10 cellular contexts compared by ENCODE assay signal in genomic region chr10:26391701-26392695, GRCh38. TPM values are rescaled to one million over a fixed set of nuclear protein-coding genes. Genes with fewer than 3 reads are reported as not detected.
DNase-seq lines count a peak whose midpoint lies in the region; ATAC-seq and TF ChIP-seq lines count a peak whose summit lies in the region.
"Had no signal": no experiment of that assay in that cellular context is flagged by ENCODE, and none has a peak within 500 bp of the region (broad histone marks: within the 10 kb centered on the region; RNA-seq: fewer than 3 reads in every experiment).

No MANE protein-coding gene starts in this region.

- 28 to 36% methylated on average over 36 to 51 of the region's 69 CpGs for WGBS in lower leg skin, 2 donors

- H3K27me3 Mint-ChIP-seq in WTC11 (ENCODE audit: low read depth): peaks cover 32% of the 10 kb centered on the region

- no peak for TF ChIP-seq POLR2A in lower leg skin (IDR thresholded peaks at IDR 0.05)

- no peak overlapping the region for H3K27ac Mint-ChIP-seq in WTC11
- H3K27ac Mint-ChIP-seq: activated naive CD4-positive, alpha-beta T cell treated with anti-CD3 and anti-CD28 coated beads, Interleukin-2, amount 50 U/mL, for 72 hours had no signal

- TF ChIP-seq CTCF in WTC11 (IDR thresholded peaks at IDR 0.05): no peak
- no peak for TF ChIP-seq CTCF in lower leg skin (IDR thresholded peaks at IDR 0.05)

- DNase-seq in activated T-cell treated with anti-CD3 and anti-CD28 coated beads for 48 hours (ENCODE audit: low read depth) (peak; percentile 1), activated T-cell treated with anti-CD3 and anti-CD28 coated beads for 4 hours (no peak), WTC11 (ENCODE audit: low spot score) (peak; percentile 51), substantia nigra (lab: John Stamatoyannopoulos, UW) (peak in 19 of 49 donors; percentile 2 to 60 (median 26)), sciatic nerve (ENCODE audit: low spot score) (no peak), lower leg skin (ENCODE audit: low spot score in 2 of 2) (no peak)
- DNase-seq: PC-3 had no signal

- H3K4me1 ChIP-seq in iPS-18a (ENCODE audit: control insufficient read depth, low read depth, low read length): no peaks in the 10 kb centered on the region

- H3K9ac ChIP-seq in iPS-18a (ENCODE audit: low read length): no peak overlapping the region

- peaks cover 19% of the 10 kb centered on the region for H3K27me3 ChIP-seq in iPS-18a (ENCODE audit: control insufficient read depth, insufficient read depth, low read length)

- peak overlapping the region; percentile 60 for H3K4me3 Mint-ChIP-seq in WTC11

- CTCF ChIA-PET in WTC11 (lab: Charles Lee): interaction anchor here (0.9 to 1.7 kb wide), 5 partner anchors 17 to 142 kb away, joined by 3 to 7 read pairs (median 4); no protein-coding TSS in a partner anchor

- H3K36me3 Mint-ChIP-seq in WTC11: no peaks in the 10 kb centered on the region
- H3K36me3 Mint-ChIP-seq: activated naive CD4-positive, alpha-beta T cell treated with anti-CD3 and anti-CD28 coated beads, Interleukin-2, amount 50 U/mL, for 72 hours had no signal

- H3K4me3 ChIP-seq in iPS-18a (ENCODE audit: low read length) (peak overlapping the region; percentile 35), lower leg skin (ENCODE audit: low read depth, poor library complexity, severe bottlenecking) (no peak overlapping the region)

- H3K36me3 ChIP-seq in iPS-18a (ENCODE audit: control insufficient read depth, low read depth, low read length): no peaks in the 10 kb centered on the region

- no peaks in the 10 kb centered on the region for H3K9me3 ChIP-seq in iPS-18a (ENCODE audit: control insufficient read depth, low read depth, low read length)

- peaks cover 4% of the 10 kb centered on the region; the same call in 1 of the 2 replicates for H3K4me1 Mint-ChIP-seq in WTC11

- peaks cover 16% of the 10 kb centered on the region for H3K9me3 Mint-ChIP-seq in WTC11

- POLR2A ChIA-PET in WTC11 (lab: Charles Lee): interaction anchor here (0.6 to 0.7 kb wide), 2 partner anchors 9 to 28 kb away, joined by 3 to 4 read pairs; no protein-coding TSS in a partner anchor

- intact Hi-C loops in sciatic nerve (cut with DNase I): no loop called here
- intact Hi-C loops in lower leg skin (cut with DNase I; ENCODE audit: low total_unique reads): no loop called here

- H3K27ac ChIP-seq in iPS-18a (ENCODE audit: low read length) (no peak overlapping the region), substantia nigra (ENCODE audit: low read depth, low read length, poor library complexity, severe bottlenecking) (peak overlapping the region; percentile 53)

- ATAC-seq in WTC11 (peak; percentile 85), sciatic nerve (no peak), HG03095 (IDR thresholded peaks at IDR 0.05; ENCODE audit: unreplicated experiment) (no peak)
- ATAC-seq: PC-3 had no signal

TF ChIP-seq in WTC11, 78 proteins besides CTCF, POLR2A, EP300 and RAD21 (continues in another document):
- 0 out of 2 replicates have a peak, but pooled peaks have one; percentile 16 for TF ChIP-seq IRF1 (CRISPR knock-in tag; IDR thresholded peaks at IDR 0.05)
- no peak for TF ChIP-seq SP1 (CRISPR knock-in tag; conservative IDR thresholded peaks at IDR 0.05)
- TF ChIP-seq HMGXB4 (CRISPR knock-in tag; IDR thresholded peaks at IDR 0.05): peak; percentile 37; the same call in 1 of the 2 replicates
- no peak for TF ChIP-seq NFYB (CRISPR knock-in tag; conservative IDR thresholded peaks at IDR 0.05; ENCODE audit: low read depth)
- no peak for TF ChIP-seq ZNF396 (CRISPR knock-in tag; IDR thresholded peaks at IDR 0.05; ENCODE audit: borderline replicate concordance)
- TF ChIP-seq TP53 (CRISPR knock-in tag; IDR thresholded peaks at IDR 0.05): 0 out of 2 replicates have a peak, but pooled peaks have one; percentile 31
- TF ChIP-seq ZNF532 (CRISPR knock-in tag; IDR thresholded peaks at IDR 0.05; ENCODE audit: borderline replicate concordance): no peak
- TF ChIP-seq MAX (CRISPR knock-in tag; IDR thresholded peaks at IDR 0.05): peak; percentile 74
- no peak for TF ChIP-seq ZBTB21 (CRISPR knock-in tag; IDR thresholded peaks at IDR 0.05; ENCODE audit: borderline replicate concordance)
- 0 out of 2 replicates have a peak, but pooled peaks have one; percentile 16 for TF ChIP-seq E2F5 (CRISPR knock-in tag; IDR thresholded peaks at IDR 0.05)
- TF ChIP-seq USF1 (CRISPR knock-in tag; IDR thresholded peaks at IDR 0.05): peak; percentile 59
- 0 out of 2 replicates have a peak, but pooled peaks have one; percentile 15 for TF ChIP-seq ETV6 (CRISPR knock-in tag; IDR thresholded peaks at IDR 0.05)

RNA-seq across cellular contexts. Expression of gene APBB1IP, which starts 46.1 kb away (rescaled TPM):
- total RNA-seq in WTC11 (2021) (0.16 to 0.22 TPM (median 0.18 TPM) in 3 replicates), sciatic nerve (17.0 TPM), lower leg skin (1 to 10 TPM in 3 of 4 donors, under 1 TPM in 1; 0.34 to 3.0 (median 2.3) TPM)
- total RNA-seq: PC-3 had no signal

Comparison
In these comparisons a context has a peak if more than half of its experiments do, and no peak if none do; other contexts are left out.
1. DNase-seq: peak in activated T-cell treated with anti-CD3 and anti-CD28 coated beads for 48 hours (single experiment) and WTC11 (single experiment); none in activated T-cell treated with anti-CD3 and anti-CD28 coated beads for 4 hours (single experiment), sciatic nerve (single experiment) and lower leg skin (0 of 2).